Comparison of ENCODE assay signal across 10 cellular contexts in the genomic region with DNA sequence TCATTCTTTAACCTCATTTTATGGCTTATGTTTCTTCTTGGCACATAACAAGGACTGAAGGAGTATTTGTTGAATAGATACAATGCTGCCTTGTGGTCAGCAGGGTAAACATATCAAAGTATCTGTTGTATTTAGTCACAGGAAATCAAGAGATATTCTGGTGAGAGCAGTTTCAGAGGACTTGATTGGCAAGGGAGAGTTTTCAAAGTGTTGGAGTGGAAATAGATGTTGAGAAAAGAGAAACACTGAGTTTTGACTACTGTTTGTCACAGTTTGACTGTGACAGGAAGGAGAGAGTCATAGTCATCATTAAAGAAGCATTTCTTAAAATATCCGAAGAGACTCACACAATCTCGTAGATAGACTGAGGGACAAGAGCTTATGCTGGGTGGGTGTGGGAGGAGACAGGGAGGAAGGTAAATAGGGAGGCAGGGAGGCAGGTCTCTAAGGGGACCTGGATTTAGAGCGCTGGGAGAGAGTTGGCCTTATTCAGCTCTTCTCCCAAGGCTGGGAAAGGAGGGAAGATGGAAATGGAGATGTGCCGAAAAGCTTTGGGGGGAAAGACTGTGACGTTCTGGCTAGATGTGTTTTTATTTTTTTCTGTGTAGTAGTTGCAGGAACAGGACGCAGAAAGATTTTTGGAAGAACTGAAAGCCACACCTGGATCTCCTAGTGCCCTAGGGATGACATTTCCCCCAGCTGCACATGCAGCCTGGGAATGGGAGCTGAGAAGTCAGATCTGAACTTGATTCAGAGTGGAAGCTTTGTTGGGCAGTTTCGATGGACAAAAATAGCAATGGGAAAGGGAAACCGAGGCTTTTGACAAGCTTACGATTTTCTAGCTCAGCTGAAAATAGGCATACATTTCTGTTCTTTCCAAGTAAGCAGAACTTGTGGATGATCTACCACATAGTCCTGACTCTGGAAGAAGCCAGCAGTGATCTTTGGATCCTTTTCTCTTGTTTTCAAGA.
DNase-seq lines count a peak whose midpoint lies in the region; ATAC-seq, FAIRE-seq and TF ChIP-seq lines count a peak whose summit lies in the region.
"Had no signal": no experiment of that assay in that cellular context is flagged by ENCODE, and none has a peak within 500 bp of the region (broad histone marks: within the 10 kb centered on the region; RNA-seq: fewer than 3 reads in every experiment).

No MANE protein-coding gene starts in this region.

- no peak for TF ChIP-seq CTCF in activated CD8-positive, alpha-beta T cell treated with anti-CD3 and anti-CD28 coated beads for 36 hours (IDR thresholded peaks at IDR 0.05)
- no peak for TF ChIP-seq CTCF in Peyer's patch (IDR thresholded peaks at IDR 0.05)

- no peaks in the 10 kb centered on the region for H3K9me3 Mint-ChIP-seq in activated CD8-positive, alpha-beta T cell treated with anti-CD3 and anti-CD28 coated beads for 36 hours
- H3K9me3 Mint-ChIP-seq in activated CD8-positive, alpha-beta T cell treated with anti-CD3 and anti-CD28 coated beads, Interleukin-2, amount 10 ng/mL, durations not matched to agents 7 days and 5 days (ENCODE audit: insufficient read depth), result no peaks in the 10 kb centered on the region
- peaks cover 2% of the 10 kb centered on the region for H3K9me3 Mint-ChIP-seq in stimulated activated memory B cell treated with anti-CD40 and anti-IgM and Interleukin-4, amounts not matched to agents 10 μg/mL and 1 μg/mL and 100 μg/mL, for 72 hours

- FAIRE-seq in small intestine (lab: Jason Lieb, UNC), result no peak
- FAIRE-seq: endothelial cell of umbilical vein had no signal

- TF ChIP-seq POLR2A in Peyer's patch (IDR thresholded peaks at IDR 0.05), result no peak

- no peaks in the 10 kb centered on the region for H3K27me3 ChIP-seq in Peyer's patch
- H3K27me3 ChIP-seq in small intestine (ENCODE audit: control insufficient read depth in 2 of 2, insufficient read depth in 2 of 2, low read length in 2 of 2), result no peaks in the 10 kb centered on the region

- peak; percentile 81 for ATAC-seq in activated CD8-positive, alpha-beta T cell treated with anti-CD3 and anti-CD28 coated beads for 36 hours
- ATAC-seq in activated CD8-positive, alpha-beta T cell treated with anti-CD3 and anti-CD28 coated beads, Interleukin-2, amount 10 ng/mL, durations not matched to agents 7 days and 5 days, result no peak
- ATAC-seq in HG02588 (IDR thresholded peaks at IDR 0.05; ENCODE audit: unreplicated experiment), result peak; percentile 66
- ATAC-seq in stimulated activated memory B cell treated with anti-CD40 and anti-IgM and Interleukin-4, amounts not matched to agents 10 μg/mL and 1 μg/mL and 100 μg/mL, for 72 hours, result peak; percentile 70

- no peak overlapping the region for H3K4me3 ChIP-seq in Peyer's patch
- no peak overlapping the region for H3K4me3 ChIP-seq in small intestine (ENCODE audit: low read depth in 1 of 2, low read length in 2 of 2)

- H3K27ac ChIP-seq in Peyer's patch (no peak overlapping the region), small intestine (ENCODE audit: low read depth in 1 of 2, low read length in 1 of 2) (no peak overlapping the region)

- H3K36me3 ChIP-seq in Peyer's patch, result no peaks in the 10 kb centered on the region
- no peaks in the 10 kb centered on the region for H3K36me3 ChIP-seq in small intestine (ENCODE audit: control insufficient read depth in 2 of 2, insufficient read depth in 2 of 2, low read length in 2 of 2)

- 80 to 92% (median 86%) methylated on average over 9 of the region's 9 CpGs for WGBS in small intestine, 3 donors

- no peak overlapping the region for H3K4me3 Mint-ChIP-seq in activated CD8-positive, alpha-beta T cell treated with anti-CD3 and anti-CD28 coated beads for 36 hours
- H3K4me3 Mint-ChIP-seq in activated CD8-positive, alpha-beta T cell treated with anti-CD3 and anti-CD28 coated beads, Interleukin-2, amount 10 ng/mL, durations not matched to agents 7 days and 5 days, result no peak overlapping the region
- peak overlapping the region; percentile 3 for H3K4me3 Mint-ChIP-seq in stimulated activated memory B cell treated with anti-CD40 and anti-IgM and Interleukin-4, amounts not matched to agents 10 μg/mL and 1 μg/mL and 100 μg/mL, for 72 hours
- H3K4me3 Mint-ChIP-seq: H9 had no signal

- peaks cover 17% of the 10 kb centered on the region for H3K27me3 Mint-ChIP-seq in activated CD8-positive, alpha-beta T cell treated with anti-CD3 and anti-CD28 coated beads for 36 hours
- H3K27me3 Mint-ChIP-seq in activated CD8-positive, alpha-beta T cell treated with anti-CD3 and anti-CD28 coated beads, Interleukin-2, amount 10 ng/mL, durations not matched to agents 7 days and 5 days (ENCODE audit: low read depth), result peaks cover 30% of the 10 kb centered on the region
- no peaks in the 10 kb centered on the region for H3K27me3 Mint-ChIP-seq in stimulated activated memory B cell treated with anti-CD40 and anti-IgM and Interleukin-4, amounts not matched to agents 10 μg/mL and 1 μg/mL and 100 μg/mL, for 72 hours

- H3K36me3 Mint-ChIP-seq in activated CD8-positive, alpha-beta T cell treated with anti-CD3 and anti-CD28 coated beads for 36 hours (ENCODE audit: low read depth), result no peaks in the 10 kb centered on the region
- no peaks in the 10 kb centered on the region for H3K36me3 Mint-ChIP-seq in activated CD8-positive, alpha-beta T cell treated with anti-CD3 and anti-CD28 coated beads, Interleukin-2, amount 10 ng/mL, durations not matched to agents 7 days and 5 days (ENCODE audit: low read depth)
- peaks cover 5% of the 10 kb centered on the region for H3K36me3 Mint-ChIP-seq in stimulated activated memory B cell treated with anti-CD40 and anti-IgM and Interleukin-4, amounts not matched to agents 10 μg/mL and 1 μg/mL and 100 μg/mL, for 72 hours

- POLR2A ChIA-PET in activated CD8-positive, alpha-beta T cell treated with anti-CD3 and anti-CD28 coated beads for 36 hours (lab: Charles Lee), result interaction anchor here (1.8 kb wide), 1 partner anchor 9 kb away, joined by 5 read pairs; no protein-coding TSS in a partner anchor
- POLR2A ChIA-PET in activated CD8-positive, alpha-beta T cell treated with anti-CD3 and anti-CD28 coated beads, Interleukin-2, amount 10 ng/mL, durations not matched to agents 7 days and 5 days (lab: Charles Lee), result no interaction called here

- no peak overlapping the region for H3K27ac Mint-ChIP-seq in activated CD8-positive, alpha-beta T cell treated with anti-CD3 and anti-CD28 coated beads for 36 hours
- H3K27ac Mint-ChIP-seq in activated CD8-positive, alpha-beta T cell treated with anti-CD3 and anti-CD28 coated beads, Interleukin-2, amount 10 ng/mL, durations not matched to agents 7 days and 5 days, result no peak overlapping the region
- H3K27ac Mint-ChIP-seq in stimulated activated memory B cell treated with anti-CD40 and anti-IgM and Interleukin-4, amounts not matched to agents 10 μg/mL and 1 μg/mL and 100 μg/mL, for 72 hours, result no peak overlapping the region
- H3K27ac Mint-ChIP-seq: H9 had no signal

- intact Hi-C loops in activated CD8-positive, alpha-beta T cell treated with anti-CD3 and anti-CD28 coated beads for 36 hours (cut with micrococcal nuclease), result no loop called here
- intact Hi-C loops in posterior cingulate gyrus (cut with DNase I), result no loop called here

- no peak for DNase-seq in activated CD8-positive, alpha-beta T cell treated with anti-CD3 and anti-CD28 coated beads for 36 hours
- DNase-seq in activated CD8-positive, alpha-beta T cell treated with anti-CD3 and anti-CD28 coated beads, Interleukin-2, amount 10 ng/mL, durations not matched to agents 7 days and 5 days, result no peak
- peak; percentile 58 for DNase-seq in M059J (ENCODE audit: low read depth)
- no peak for DNase-seq in Peyer's patch
- DNase-seq in posterior cingulate gyrus, result no peak
- no peak for DNase-seq in small intestine
- DNase-seq: H9 had no signal

- H3K9me3 ChIP-seq in Peyer's patch (no peaks in the 10 kb centered on the region), small intestine (ENCODE audit: control insufficient read depth, low read depth) (no peaks in the 10 kb centered on the region)

- H3K4me1 Mint-ChIP-seq in activated CD8-positive, alpha-beta T cell treated with anti-CD3 and anti-CD28 coated beads for 36 hours (ENCODE audit: low read depth), result peaks cover 5% of the 10 kb centered on the region
- no peaks in the 10 kb centered on the region for H3K4me1 Mint-ChIP-seq in activated CD8-positive, alpha-beta T cell treated with anti-CD3 and anti-CD28 coated beads, Interleukin-2, amount 10 ng/mL, durations not matched to agents 7 days and 5 days (ENCODE audit: low read depth)
- H3K4me1 Mint-ChIP-seq in stimulated activated memory B cell treated with anti-CD40 and anti-IgM and Interleukin-4, amounts not matched to agents 10 μg/mL and 1 μg/mL and 100 μg/mL, for 72 hours, result peaks cover 36% of the 10 kb centered on the region

- H3K4me1 ChIP-seq in Peyer's patch (no peaks in the 10 kb centered on the region), small intestine (ENCODE audit: control insufficient read depth in 2 of 2, insufficient read depth in 1 of 2, low read depth in 1 of 2, low read length in 1 of 2) (no peaks in the 10 kb centered on the region)

- CTCF ChIA-PET in activated CD8-positive, alpha-beta T cell treated with anti-CD3 and anti-CD28 coated beads for 36 hours (lab: Charles Lee), result interaction anchor here (1.0 to 1.7 kb wide), 3 partner anchors 13 to 31 kb away, joined by 3 to 6 read pairs (median 4); no protein-coding TSS in a partner anchor
- CTCF ChIA-PET in activated CD8-positive, alpha-beta T cell treated with anti-CD3 and anti-CD28 coated beads, Interleukin-2, amount 10 ng/mL, durations not matched to agents 7 days and 5 days (lab: Charles Lee), result interaction anchor here (1.2 to 1.3 kb wide), 2 partner anchors 30 kb away, joined by 3 to 4 read pairs; no protein-coding TSS in a partner anchor
